Comparison of ENCODE assay signal across 2 cellular contexts in the genomic region with DNA sequence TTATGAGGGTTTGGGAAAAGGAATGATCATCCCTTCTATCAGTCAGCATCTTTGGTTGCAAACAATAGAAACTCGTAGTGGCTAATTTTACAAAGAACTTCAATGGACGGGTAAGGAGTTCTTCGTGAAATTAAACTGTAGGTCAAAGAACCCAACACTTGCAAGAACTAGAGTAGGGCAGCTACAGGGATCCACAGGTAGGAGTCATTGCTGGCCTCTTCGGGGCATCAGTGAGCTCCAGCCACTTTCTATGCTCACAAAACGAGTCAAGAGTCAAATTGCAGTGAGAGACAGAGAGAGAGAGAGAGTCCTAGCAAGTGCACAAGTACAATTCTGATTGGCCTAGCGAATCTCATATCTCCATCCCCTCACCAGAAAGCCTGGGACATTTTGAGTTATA.
TF ChIP-seq lines count a peak whose summit lies in the region.

No MANE protein-coding gene starts in this region.

TF ChIP-seq in GM23338, 12 proteins besides CTCF, POLR2A, EP300 and RAD21 (continues in another document):
- no peak for TF ChIP-seq STAT1 (IDR thresholded peaks at IDR 0.05; ENCODE audit: unreplicated experiment)
- no peak for TF ChIP-seq REST (IDR thresholded peaks at IDR 0.05; ENCODE audit: unreplicated experiment)
- TF ChIP-seq, protein P1, sequence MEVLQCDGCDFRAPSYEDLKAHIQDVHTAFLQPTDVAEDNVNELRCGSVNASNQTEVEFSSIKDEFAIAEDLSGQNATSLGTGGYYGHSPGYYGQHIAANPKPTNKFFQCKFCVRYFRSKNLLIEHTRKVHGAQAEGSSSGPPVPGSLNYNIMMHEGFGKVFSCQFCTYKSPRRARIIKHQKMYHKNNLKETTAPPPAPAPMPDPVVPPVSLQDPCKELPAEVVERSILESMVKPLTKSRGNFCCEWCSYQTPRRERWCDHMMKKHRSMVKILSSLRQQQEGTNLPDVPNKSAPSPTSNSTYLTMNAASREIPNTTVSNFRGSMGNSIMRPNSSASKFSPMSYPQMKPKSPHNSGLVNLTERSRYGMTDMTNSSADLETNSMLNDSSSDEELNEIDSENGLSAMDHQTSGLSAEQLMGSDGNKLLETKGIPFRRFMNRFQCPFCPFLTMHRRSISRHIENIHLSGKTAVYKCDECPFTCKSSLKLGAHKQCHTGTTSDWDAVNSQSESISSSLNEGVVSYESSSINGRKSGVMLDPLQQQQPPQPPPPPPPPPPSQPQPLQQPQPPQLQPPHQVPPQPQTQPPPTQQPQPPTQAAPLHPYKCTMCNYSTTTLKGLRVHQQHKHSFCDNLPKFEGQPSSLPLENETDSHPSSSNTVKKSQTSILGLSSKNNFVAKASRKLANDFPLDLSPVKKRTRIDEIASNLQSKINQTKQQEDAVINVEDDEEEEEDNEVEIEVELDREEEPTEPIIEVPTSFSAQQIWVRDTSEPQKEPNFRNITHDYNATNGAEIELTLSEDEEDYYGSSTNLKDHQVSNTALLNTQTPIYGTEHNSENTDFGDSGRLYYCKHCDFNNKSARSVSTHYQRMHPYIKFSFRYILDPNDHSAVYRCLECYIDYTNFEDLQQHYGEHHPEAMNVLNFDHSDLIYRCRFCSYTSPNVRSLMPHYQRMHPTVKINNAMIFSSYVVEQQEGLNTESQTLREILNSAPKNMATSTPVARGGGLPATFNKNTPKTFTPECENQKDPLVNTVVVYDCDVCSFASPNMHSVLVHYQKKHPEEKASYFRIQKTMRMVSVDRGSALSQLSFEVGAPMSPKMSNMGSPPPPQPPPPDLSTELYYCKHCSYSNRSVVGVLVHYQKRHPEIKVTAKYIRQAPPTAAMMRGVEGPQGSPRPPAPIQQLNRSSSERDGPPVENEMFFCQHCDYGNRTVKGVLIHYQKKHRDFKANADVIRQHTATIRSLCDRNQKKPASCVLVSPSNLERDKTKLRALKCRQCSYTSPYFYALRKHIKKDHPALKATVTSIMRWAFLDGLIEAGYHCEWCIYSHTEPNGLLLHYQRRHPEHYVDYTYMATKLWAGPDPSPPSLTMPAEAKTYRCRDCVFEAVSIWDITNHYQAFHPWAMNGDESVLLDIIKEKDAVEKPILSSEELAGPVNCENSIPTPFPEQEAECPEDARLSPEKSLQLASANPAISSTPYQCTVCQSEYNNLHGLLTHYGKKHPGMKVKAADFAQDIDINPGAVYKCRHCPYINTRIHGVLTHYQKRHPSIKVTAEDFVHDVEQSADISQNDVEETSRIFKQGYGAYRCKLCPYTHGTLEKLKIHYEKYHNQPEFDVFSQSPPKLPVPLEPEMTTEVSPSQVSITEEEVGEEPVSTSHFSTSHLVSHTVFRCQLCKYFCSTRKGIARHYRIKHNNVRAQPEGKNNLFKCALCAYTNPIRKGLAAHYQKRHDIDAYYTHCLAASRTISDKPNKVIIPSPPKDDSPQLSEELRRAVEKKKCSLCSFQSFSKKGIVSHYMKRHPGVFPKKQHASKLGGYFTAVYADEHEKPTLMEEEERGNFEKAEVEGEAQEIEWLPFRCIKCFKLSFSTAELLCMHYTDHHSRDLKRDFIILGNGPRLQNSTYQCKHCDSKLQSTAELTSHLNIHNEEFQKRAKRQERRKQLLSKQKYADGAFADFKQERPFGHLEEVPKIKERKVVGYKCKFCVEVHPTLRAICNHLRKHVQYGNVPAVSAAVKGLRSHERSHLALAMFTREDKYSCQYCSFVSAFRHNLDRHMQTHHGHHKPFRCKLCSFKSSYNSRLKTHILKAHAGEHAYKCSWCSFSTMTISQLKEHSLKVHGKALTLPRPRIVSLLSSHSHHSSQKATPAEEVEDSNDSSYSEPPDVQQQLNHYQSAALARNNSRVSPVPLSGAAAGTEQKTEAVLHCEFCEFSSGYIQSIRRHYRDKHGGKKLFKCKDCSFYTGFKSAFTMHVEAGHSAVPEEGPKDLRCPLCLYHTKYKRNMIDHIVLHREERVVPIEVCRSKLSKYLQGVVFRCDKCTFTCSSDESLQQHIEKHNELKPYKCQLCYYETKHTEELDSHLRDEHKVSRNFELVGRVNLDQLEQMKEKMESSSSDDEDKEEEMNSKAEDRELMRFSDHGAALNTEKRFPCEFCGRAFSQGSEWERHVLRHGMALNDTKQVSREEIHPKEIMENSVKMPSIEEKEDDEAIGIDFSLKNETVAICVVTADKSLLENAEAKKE (CRISPR knock-in tag; IDR thresholded peaks at IDR 0.05), result no peak
- TF ChIP-seq NANOG (IDR thresholded peaks at IDR 0.05; ENCODE audit: borderline replicate concordance), result no peak
- TF ChIP-seq CREB1 (CRISPR knock-in tag; IDR thresholded peaks at IDR 0.05; ENCODE audit: low read depth), result no peak
- TF ChIP-seq JUNB (IDR thresholded peaks at IDR 0.05; ENCODE audit: unreplicated experiment), result no peak
- no peak for TF ChIP-seq EZH2phosphoT487 (IDR thresholded peaks at IDR 0.05; ENCODE audit: unreplicated experiment)
- TF ChIP-seq POLR2AphosphoS5 (IDR thresholded peaks at IDR 0.05; ENCODE audit: low read depth), result no peak
- no peak for TF ChIP-seq ETS1 (IDR thresholded peaks at IDR 0.05)
- no peak for TF ChIP-seq ZNF331 (CRISPR knock-in tag; IDR thresholded peaks at IDR 0.05; ENCODE audit: low read depth)

TF ChIP-seq in H1, 55 proteins besides CTCF, POLR2A, EP300 and RAD21:
- TF ChIP-seq EGR1 (IDR thresholded peaks at IDR 0.05; ENCODE audit: borderline replicate concordance, low read depth, low read length) (no peak), YY1 (IDR thresholded peaks at IDR 0.05; ENCODE audit: low read depth, low read length) (no peak), POLR2AphosphoS5 (IDR thresholded peaks at IDR 0.05; ENCODE audit: low read depth, low read length) (no peak), BACH1 (IDR thresholded peaks at IDR 0.05; ENCODE audit: low read length) (no peak), RNF2 (IDR thresholded peaks at IDR 0.05; ENCODE audit: borderline replicate concordance, low read depth, low read length, missing control alignments, poor library complexity, severe bottlenecking) (no peak), SAP30 (IDR thresholded peaks at IDR 0.05; ENCODE audit: insufficient read depth, insufficient replicate concordance, low read length) (no peak), SUZ12 (IDR thresholded peaks at IDR 0.05; ENCODE audit: low read length) (no peak), ZNF274 (IDR thresholded peaks at IDR 0.05; ENCODE audit: borderline replicate concordance, extremely low read depth, low read length) (no peak), SP2 (IDR thresholded peaks at IDR 0.05; ENCODE audit: low read length) (no peak), ATF3 (IDR thresholded peaks at IDR 0.05; ENCODE audit: insufficient read depth, low read depth, low read length) (no peak), TAF1 (IDR thresholded peaks at IDR 0.05; ENCODE audit: low read depth, low read length) (no peak)
- TF ChIP-seq, protein P2, sequence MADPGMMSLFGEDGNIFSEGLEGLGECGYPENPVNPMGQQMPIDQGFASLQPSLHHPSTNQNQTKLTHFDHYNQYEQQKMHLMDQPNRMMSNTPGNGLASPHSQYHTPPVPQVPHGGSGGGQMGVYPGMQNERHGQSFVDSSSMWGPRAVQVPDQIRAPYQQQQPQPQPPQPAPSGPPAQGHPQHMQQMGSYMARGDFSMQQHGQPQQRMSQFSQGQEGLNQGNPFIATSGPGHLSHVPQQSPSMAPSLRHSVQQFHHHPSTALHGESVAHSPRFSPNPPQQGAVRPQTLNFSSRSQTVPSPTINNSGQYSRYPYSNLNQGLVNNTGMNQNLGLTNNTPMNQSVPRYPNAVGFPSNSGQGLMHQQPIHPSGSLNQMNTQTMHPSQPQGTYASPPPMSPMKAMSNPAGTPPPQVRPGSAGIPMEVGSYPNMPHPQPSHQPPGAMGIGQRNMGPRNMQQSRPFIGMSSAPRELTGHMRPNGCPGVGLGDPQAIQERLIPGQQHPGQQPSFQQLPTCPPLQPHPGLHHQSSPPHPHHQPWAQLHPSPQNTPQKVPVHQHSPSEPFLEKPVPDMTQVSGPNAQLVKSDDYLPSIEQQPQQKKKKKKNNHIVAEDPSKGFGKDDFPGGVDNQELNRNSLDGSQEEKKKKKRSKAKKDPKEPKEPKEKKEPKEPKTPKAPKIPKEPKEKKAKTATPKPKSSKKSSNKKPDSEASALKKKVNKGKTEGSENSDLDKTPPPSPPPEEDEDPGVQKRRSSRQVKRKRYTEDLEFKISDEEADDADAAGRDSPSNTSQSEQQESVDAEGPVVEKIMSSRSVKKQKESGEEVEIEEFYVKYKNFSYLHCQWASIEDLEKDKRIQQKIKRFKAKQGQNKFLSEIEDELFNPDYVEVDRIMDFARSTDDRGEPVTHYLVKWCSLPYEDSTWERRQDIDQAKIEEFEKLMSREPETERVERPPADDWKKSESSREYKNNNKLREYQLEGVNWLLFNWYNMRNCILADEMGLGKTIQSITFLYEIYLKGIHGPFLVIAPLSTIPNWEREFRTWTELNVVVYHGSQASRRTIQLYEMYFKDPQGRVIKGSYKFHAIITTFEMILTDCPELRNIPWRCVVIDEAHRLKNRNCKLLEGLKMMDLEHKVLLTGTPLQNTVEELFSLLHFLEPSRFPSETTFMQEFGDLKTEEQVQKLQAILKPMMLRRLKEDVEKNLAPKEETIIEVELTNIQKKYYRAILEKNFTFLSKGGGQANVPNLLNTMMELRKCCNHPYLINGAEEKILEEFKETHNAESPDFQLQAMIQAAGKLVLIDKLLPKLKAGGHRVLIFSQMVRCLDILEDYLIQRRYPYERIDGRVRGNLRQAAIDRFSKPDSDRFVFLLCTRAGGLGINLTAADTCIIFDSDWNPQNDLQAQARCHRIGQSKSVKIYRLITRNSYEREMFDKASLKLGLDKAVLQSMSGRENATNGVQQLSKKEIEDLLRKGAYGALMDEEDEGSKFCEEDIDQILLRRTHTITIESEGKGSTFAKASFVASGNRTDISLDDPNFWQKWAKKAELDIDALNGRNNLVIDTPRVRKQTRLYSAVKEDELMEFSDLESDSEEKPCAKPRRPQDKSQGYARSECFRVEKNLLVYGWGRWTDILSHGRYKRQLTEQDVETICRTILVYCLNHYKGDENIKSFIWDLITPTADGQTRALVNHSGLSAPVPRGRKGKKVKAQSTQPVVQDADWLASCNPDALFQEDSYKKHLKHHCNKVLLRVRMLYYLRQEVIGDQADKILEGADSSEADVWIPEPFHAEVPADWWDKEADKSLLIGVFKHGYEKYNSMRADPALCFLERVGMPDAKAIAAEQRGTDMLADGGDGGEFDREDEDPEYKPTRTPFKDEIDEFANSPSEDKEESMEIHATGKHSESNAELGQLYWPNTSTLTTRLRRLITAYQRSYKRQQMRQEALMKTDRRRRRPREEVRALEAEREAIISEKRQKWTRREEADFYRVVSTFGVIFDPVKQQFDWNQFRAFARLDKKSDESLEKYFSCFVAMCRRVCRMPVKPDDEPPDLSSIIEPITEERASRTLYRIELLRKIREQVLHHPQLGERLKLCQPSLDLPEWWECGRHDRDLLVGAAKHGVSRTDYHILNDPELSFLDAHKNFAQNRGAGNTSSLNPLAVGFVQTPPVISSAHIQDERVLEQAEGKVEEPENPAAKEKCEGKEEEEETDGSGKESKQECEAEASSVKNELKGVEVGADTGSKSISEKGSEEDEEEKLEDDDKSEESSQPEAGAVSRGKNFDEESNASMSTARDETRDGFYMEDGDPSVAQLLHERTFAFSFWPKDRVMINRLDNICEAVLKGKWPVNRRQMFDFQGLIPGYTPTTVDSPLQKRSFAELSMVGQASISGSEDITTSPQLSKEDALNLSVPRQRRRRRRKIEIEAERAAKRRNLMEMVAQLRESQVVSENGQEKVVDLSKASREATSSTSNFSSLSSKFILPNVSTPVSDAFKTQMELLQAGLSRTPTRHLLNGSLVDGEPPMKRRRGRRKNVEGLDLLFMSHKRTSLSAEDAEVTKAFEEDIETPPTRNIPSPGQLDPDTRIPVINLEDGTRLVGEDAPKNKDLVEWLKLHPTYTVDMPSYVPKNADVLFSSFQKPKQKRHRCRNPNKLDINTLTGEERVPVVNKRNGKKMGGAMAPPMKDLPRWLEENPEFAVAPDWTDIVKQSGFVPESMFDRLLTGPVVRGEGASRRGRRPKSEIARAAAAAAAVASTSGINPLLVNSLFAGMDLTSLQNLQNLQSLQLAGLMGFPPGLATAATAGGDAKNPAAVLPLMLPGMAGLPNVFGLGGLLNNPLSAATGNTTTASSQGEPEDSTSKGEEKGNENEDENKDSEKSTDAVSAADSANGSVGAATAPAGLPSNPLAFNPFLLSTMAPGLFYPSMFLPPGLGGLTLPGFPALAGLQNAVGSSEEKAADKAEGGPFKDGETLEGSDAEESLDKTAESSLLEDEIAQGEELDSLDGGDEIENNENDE (IDR thresholded peaks at IDR 0.05; ENCODE audit: insufficient replicate concordance, low read length), result no peak
- TF ChIP-seq, protein P3, sequence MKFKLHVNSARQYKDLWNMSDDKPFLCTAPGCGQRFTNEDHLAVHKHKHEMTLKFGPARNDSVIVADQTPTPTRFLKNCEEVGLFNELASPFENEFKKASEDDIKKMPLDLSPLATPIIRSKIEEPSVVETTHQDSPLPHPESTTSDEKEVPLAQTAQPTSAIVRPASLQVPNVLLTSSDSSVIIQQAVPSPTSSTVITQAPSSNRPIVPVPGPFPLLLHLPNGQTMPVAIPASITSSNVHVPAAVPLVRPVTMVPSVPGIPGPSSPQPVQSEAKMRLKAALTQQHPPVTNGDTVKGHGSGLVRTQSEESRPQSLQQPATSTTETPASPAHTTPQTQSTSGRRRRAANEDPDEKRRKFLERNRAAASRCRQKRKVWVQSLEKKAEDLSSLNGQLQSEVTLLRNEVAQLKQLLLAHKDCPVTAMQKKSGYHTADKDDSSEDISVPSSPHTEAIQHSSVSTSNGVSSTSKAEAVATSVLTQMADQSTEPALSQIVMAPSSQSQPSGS (IDR thresholded peaks at IDR 0.05; ENCODE audit: low read length), result no peak
